In the genomic region with DNA sequence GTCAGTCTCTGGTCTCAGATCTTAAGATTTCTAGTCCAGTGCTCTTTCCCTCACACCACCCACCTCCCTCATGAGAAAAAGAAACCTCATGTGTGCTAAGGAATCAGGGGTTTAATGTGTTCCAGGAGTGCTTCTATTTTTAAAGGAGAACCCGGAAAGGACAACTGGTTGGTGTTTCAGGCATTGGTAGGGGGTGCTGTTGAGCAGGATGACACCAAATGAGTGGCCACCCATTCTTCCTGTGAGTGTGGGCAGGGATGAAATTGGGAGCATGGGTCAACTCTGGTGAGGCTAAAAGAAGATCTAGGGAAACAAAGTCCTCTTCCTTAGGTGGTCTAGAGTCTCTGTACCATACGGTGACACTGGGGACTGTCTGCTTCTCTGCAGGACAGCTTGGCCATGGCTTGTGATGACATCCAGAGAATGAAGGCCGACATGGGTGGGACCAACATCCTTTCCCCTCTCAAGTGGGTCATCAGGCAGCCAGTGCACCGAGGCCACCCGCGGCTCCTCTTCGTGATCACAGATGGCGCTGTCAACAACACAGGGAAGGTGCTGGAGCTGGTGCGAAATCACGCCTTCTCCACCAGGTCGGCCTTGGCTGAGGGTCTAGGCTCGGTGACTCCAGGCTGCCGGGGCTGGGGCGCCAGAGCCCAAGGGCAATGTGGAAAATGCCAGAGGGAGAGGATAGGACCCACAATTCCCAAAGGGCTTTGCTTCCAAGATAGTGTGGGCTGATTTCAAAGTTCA, we compare ENCODE assay signal across 19 cellular contexts. TPM values are rescaled to one million over a fixed set of nuclear protein-coding genes. Genes with fewer than 3 reads are reported as not detected.
A peak's percentile ranks its signal among the peaks of the same experiment; 100 is the strongest.
DNase-seq lines count a peak whose midpoint lies in the region; ATAC-seq and TF ChIP-seq lines count a peak whose summit lies in the region.
"Had no signal": no experiment of that assay in that cellular context is flagged by ENCODE, and none has a peak within 500 bp of the region (broad histone marks: within the 10 kb centered on the region; RNA-seq: fewer than 3 reads in every experiment).

No MANE protein-coding gene starts in this region.

- CTCF ChIA-PET in activated naive CD4-positive, alpha-beta T cell treated with anti-CD3 and anti-CD28 coated beads for 36 hours (lab: Charles Lee): no interaction called here

- no peak for ATAC-seq in HG03442 (IDR thresholded peaks at IDR 0.05; ENCODE audit: unreplicated experiment)
- ATAC-seq: gastrocnemius medialis; stimulated activated naive CD8-positive, alpha-beta T cell treated with anti-CD3 and anti-CD28 coated beads, Interleukin-15, amount 100 ng/mL, for 72 hours had no signal

- H3K4me1 ChIP-seq in cardiac muscle cell (ENCODE audit: low read depth): no peaks in the 10 kb centered on the region
- H3K4me1 ChIP-seq: Caco-2 had no signal

- H3K4me1 Mint-ChIP-seq in activated naive CD4-positive, alpha-beta T cell treated with anti-CD3 and anti-CD28 coated beads for 36 hours (ENCODE audit: low read depth): no peaks in the 10 kb centered on the region
- H3K4me1 Mint-ChIP-seq: immature natural killer cell; stimulated activated naive CD8-positive, alpha-beta T cell treated with anti-CD3 and anti-CD28 coated beads, Interleukin-15, amount 100 ng/mL, for 72 hours had no signal

- H3K9me3 Mint-ChIP-seq in activated naive CD4-positive, alpha-beta T cell treated with anti-CD3 and anti-CD28 coated beads for 36 hours: no peaks in the 10 kb centered on the region
- H3K9me3 Mint-ChIP-seq: immature natural killer cell; stimulated activated naive CD8-positive, alpha-beta T cell treated with anti-CD3 and anti-CD28 coated beads, Interleukin-15, amount 100 ng/mL, for 72 hours had no signal

- no peaks in the 10 kb centered on the region for H3K36me3 Mint-ChIP-seq in activated naive CD4-positive, alpha-beta T cell treated with anti-CD3 and anti-CD28 coated beads for 36 hours (ENCODE audit: low read depth)
- H3K36me3 Mint-ChIP-seq: immature natural killer cell had no signal

- H3K27me3 ChIP-seq in cardiac muscle cell: no peaks in the 10 kb centered on the region
- H3K27me3 ChIP-seq: gastrocnemius medialis, vagina had no signal

- H3K9me3 ChIP-seq in cardiac muscle cell (ENCODE audit: low read depth): no peaks in the 10 kb centered on the region
- H3K9me3 ChIP-seq: Caco-2, gastrocnemius medialis, vagina had no signal

- DNase-seq in cardiac muscle cell (ENCODE audit: low read depth in 1 of 2, low spot score in 1 of 2) (no peak), cardiac septum (ENCODE audit: low spot score) (no peak), OCI-M1 (lab: John Stamatoyannopoulos, UW) (peak; percentile 3), fibroblast of mammary gland (ENCODE audit: low read depth) (peak; percentile 15), caudate nucleus (lab: John Stamatoyannopoulos, UW) (no peak), NCI-H226 (no peak)
- no peak for DNase-seq in activated naive CD4-positive, alpha-beta T cell treated with anti-CD3 and anti-CD28 coated beads for 36 hours
- DNase-seq: activated CD4-positive, alpha-beta T cell treated with anti-CD3 and anti-CD28 coated beads for 48 hours; anterior cingulate cortex; Caco-2; gastrocnemius medialis; immature natural killer cell; nucleus accumbens; SHP77; stimulated activated naive CD8-positive, alpha-beta T cell treated with anti-CD3 and anti-CD28 coated beads, Interleukin-15, amount 100 ng/mL, for 72 hours; T-helper 9 cell had no signal

- H3K27ac Mint-ChIP-seq in activated naive CD4-positive, alpha-beta T cell treated with anti-CD3 and anti-CD28 coated beads for 36 hours: no peak overlapping the region
- H3K27ac Mint-ChIP-seq: immature natural killer cell had no signal

- no peaks in the 10 kb centered on the region for H3K36me3 ChIP-seq in cardiac muscle cell
- H3K36me3 ChIP-seq: gastrocnemius medialis, vagina had no signal

- no peak overlapping the region for H3K4me3 ChIP-seq in cardiac muscle cell
- no peak overlapping the region for H3K4me3 ChIP-seq in fibroblast of mammary gland (ENCODE audit: control insufficient read depth, low read depth, low read length)
- H3K4me3 ChIP-seq: gastrocnemius medialis, smooth muscle cell, vagina had no signal

- H3K27me3 Mint-ChIP-seq in activated naive CD4-positive, alpha-beta T cell treated with anti-CD3 and anti-CD28 coated beads for 36 hours (ENCODE audit: low read depth): peaks cover 8% of the 10 kb centered on the region

- peak; percentile 23 for TF ChIP-seq CTCF in cardiac muscle cell (IDR thresholded peaks at IDR 0.05; ENCODE audit: low read depth, low read length)
- peak; percentile 39 for TF ChIP-seq CTCF in fibroblast of mammary gland (conservative IDR thresholded peaks at IDR 0.05; ENCODE audit: control insufficient read depth, insufficient read depth, low read depth, low read length)

- intact Hi-C loops in cardiac septum (cut with DNase I): no loop called here
- intact Hi-C loops in activated naive CD4-positive, alpha-beta T cell treated with anti-CD3 and anti-CD28 coated beads for 36 hours (cut with micrococcal nuclease): loop anchor here (10.0 kb wide), 1 partner anchor 615 kb away; no protein-coding TSS in a partner anchor

- H3K27ac ChIP-seq in cardiac muscle cell (no peak overlapping the region), caudate nucleus (ENCODE audit: low read depth, low read length) (no peak overlapping the region)
- H3K27ac ChIP-seq: gastrocnemius medialis, vagina had no signal

- no peak overlapping the region for H3K4me3 Mint-ChIP-seq in activated naive CD4-positive, alpha-beta T cell treated with anti-CD3 and anti-CD28 coated beads for 36 hours
- H3K4me3 Mint-ChIP-seq: immature natural killer cell; stimulated activated naive CD8-positive, alpha-beta T cell treated with anti-CD3 and anti-CD28 coated beads, Interleukin-15, amount 100 ng/mL, for 72 hours had no signal

RNA-seq across cellular contexts. Expression of a gene that starts 39.3 kb away (rescaled TPM):
- total RNA-seq in cardiac muscle cell (0.27 and 0.39 TPM in 2 replicates), cardiac septum (not detected)
- polyA plus RNA-seq in cardiac muscle cell: 0.37 TPM in 1 of 2 replicates, not detected in the other
- not detected for total RNA-seq in activated naive CD4-positive, alpha-beta T cell treated with anti-CD3 and anti-CD28 coated beads for 36 hours
- total RNA-seq: Caco-2, smooth muscle cell, vagina had no signal
- polyA plus RNA-seq: immature natural killer cell, smooth muscle cell had no signal

Comparison
In these comparisons a context has a peak if more than half of its experiments do, and no peak if none do; other contexts are left out.
1. DNase-seq: peak in OCI-M1 (single experiment) and fibroblast of mammary gland (single experiment); none in cardiac muscle cell (0 of 2), cardiac septum (single experiment), caudate nucleus (0 of 61), NCI-H226 (single experiment) and activated naive CD4-positive, alpha-beta T cell treated with anti-CD3 and anti-CD28 coated beads for 36 hours (single experiment).